3 cellular contexts compared by ENCODE assay signal in the genomic region with DNA sequence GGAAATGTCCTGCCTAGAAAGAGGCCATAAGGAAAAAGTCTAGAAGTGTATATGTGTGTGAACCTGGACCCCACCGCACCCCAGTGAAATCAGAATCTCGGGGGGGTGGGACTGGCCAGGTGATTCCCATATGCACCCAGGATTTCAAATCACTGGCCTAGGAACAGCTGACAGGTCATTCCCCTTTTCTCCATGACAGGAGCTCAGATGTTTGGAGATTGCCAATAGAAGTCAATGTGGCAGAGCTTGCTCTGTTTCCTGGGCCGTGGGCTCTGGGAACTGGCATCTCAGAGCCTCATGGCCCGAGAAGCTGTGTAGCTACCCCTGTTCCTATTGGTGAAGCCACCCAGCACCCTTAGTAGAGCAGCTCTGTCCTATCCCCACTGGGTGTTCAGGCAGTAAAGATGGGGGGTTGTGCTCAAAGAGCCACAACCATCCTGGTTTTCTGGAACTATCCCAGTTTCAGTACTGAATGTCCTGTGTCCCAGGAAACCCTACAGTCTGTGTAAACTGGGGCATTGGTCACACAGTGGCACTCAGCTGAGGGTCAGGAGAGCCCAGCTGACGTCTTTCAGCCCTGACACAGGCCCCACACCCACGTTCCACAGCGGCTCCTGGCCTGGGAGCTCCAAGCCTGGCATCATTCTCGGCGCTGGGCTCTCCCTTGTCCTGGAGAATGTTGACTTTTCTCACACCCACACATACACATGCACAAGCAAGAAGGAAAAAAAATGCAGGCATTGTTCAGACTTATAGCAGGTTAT.
TF ChIP-seq lines count a peak whose summit lies in the region.

No MANE protein-coding gene starts in this region.

TF ChIP-seq in liver, 16 proteins besides CTCF, POLR2A, EP300 and RAD21:
- TF ChIP-seq RXRA (IDR thresholded peaks at IDR 0.05) (peak; percentile 99), GABPA (IDR thresholded peaks at IDR 0.05 in 1 of 2, conservative IDR thresholded peaks at IDR 0.05 in 1 of 2) (peak in 1 of 2 donors; percentile 45), SP1 (IDR thresholded peaks at IDR 0.05) (peak; percentile 100), HNF4A (conservative IDR thresholded peaks at IDR 0.05) (peak; percentile 71 to 83), JUND (IDR thresholded peaks at IDR 0.05) (peak; percentile 79 to 90), FOXA1 (IDR thresholded peaks at IDR 0.05) (peak; percentile 40), EGR1 (IDR thresholded peaks at IDR 0.05; ENCODE audit: low read depth in 2 of 2) (peak; percentile 95 to 97), YY1 (IDR thresholded peaks at IDR 0.05) (peak; percentile 90), TAF1 (conservative IDR thresholded peaks at IDR 0.05) (peak; percentile 24), FOXA2 (IDR thresholded peaks at IDR 0.05) (peak; percentile 86), NR2F2 (IDR thresholded peaks at IDR 0.05) (peak; percentile 66), HNF4G (IDR thresholded peaks at IDR 0.05) (no peak)
- TF ChIP-seq, protein P1, sequence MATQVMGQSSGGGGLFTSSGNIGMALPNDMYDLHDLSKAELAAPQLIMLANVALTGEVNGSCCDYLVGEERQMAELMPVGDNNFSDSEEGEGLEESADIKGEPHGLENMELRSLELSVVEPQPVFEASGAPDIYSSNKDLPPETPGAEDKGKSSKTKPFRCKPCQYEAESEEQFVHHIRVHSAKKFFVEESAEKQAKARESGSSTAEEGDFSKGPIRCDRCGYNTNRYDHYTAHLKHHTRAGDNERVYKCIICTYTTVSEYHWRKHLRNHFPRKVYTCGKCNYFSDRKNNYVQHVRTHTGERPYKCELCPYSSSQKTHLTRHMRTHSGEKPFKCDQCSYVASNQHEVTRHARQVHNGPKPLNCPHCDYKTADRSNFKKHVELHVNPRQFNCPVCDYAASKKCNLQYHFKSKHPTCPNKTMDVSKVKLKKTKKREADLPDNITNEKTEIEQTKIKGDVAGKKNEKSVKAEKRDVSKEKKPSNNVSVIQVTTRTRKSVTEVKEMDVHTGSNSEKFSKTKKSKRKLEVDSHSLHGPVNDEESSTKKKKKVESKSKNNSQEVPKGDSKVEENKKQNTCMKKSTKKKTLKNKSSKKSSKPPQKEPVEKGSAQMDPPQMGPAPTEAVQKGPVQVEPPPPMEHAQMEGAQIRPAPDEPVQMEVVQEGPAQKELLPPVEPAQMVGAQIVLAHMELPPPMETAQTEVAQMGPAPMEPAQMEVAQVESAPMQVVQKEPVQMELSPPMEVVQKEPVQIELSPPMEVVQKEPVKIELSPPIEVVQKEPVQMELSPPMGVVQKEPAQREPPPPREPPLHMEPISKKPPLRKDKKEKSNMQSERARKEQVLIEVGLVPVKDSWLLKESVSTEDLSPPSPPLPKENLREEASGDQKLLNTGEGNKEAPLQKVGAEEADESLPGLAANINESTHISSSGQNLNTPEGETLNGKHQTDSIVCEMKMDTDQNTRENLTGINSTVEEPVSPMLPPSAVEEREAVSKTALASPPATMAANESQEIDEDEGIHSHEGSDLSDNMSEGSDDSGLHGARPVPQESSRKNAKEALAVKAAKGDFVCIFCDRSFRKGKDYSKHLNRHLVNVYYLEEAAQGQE (IDR thresholded peaks at IDR 0.05), result peak; percentile 87
- TF ChIP-seq, protein P2, sequence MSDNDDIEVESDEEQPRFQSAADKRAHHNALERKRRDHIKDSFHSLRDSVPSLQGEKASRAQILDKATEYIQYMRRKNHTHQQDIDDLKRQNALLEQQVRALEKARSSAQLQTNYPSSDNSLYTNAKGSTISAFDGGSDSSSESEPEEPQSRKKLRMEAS (IDR thresholded peaks at IDR 0.05), result peak; percentile 94
- TF ChIP-seq, protein P3, sequence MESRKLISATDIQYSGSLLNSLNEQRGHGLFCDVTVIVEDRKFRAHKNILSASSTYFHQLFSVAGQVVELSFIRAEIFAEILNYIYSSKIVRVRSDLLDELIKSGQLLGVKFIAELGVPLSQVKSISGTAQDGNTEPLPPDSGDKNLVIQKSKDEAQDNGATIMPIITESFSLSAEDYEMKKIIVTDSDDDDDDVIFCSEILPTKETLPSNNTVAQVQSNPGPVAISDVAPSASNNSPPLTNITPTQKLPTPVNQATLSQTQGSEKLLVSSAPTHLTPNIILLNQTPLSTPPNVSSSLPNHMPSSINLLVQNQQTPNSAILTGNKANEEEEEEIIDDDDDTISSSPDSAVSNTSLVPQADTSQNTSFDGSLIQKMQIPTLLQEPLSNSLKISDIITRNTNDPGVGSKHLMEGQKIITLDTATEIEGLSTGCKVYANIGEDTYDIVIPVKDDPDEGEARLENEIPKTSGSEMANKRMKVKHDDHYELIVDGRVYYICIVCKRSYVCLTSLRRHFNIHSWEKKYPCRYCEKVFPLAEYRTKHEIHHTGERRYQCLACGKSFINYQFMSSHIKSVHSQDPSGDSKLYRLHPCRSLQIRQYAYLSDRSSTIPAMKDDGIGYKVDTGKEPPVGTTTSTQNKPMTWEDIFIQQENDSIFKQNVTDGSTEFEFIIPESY (IDR thresholded peaks at IDR 0.05), result peak; percentile 81
- TF ChIP-seq, protein P4, sequence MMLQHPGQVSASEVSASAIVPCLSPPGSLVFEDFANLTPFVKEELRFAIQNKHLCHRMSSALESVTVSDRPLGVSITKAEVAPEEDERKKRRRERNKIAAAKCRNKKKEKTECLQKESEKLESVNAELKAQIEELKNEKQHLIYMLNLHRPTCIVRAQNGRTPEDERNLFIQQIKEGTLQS (IDR thresholded peaks at IDR 0.05), result peak; percentile 46

TF ChIP-seq in HepG2, 621 proteins besides CTCF, POLR2A, EP300 and RAD21:
- TF ChIP-seq ZNF34 (CRISPR knock-in tag; IDR thresholded peaks at IDR 0.05; ENCODE audit: borderline replicate concordance), result no peak
- TF ChIP-seq ZNF121 (CRISPR knock-in tag; IDR thresholded peaks at IDR 0.05), result no peak
- no peak for TF ChIP-seq ZNF138 (CRISPR knock-in tag; IDR thresholded peaks at IDR 0.05; ENCODE audit: low read depth)
- TF ChIP-seq DPF2 (CRISPR knock-in tag; IDR thresholded peaks at IDR 0.05; ENCODE audit: borderline replicate concordance, low read depth), result no peak
- TF ChIP-seq, protein P5, sequence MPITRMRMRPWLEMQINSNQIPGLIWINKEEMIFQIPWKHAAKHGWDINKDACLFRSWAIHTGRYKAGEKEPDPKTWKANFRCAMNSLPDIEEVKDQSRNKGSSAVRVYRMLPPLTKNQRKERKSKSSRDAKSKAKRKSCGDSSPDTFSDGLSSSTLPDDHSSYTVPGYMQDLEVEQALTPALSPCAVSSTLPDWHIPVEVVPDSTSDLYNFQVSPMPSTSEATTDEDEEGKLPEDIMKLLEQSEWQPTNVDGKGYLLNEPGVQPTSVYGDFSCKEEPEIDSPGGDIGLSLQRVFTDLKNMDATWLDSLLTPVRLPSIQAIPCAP (CRISPR knock-in tag; IDR thresholded peaks at IDR 0.05; ENCODE audit: low read depth), result no peak
- TF ChIP-seq MATR3 (CRISPR knock-in tag; IDR thresholded peaks at IDR 0.05), result no peak
- no peak for TF ChIP-seq ZBTB21 (CRISPR knock-in tag; IDR thresholded peaks at IDR 0.05)
- no peak for TF ChIP-seq SMAD1 (CRISPR knock-in tag; IDR thresholded peaks at IDR 0.05; ENCODE audit: borderline replicate concordance, low read depth)
- TF ChIP-seq IKZF1 (IDR thresholded peaks at IDR 0.05), result no peak
- no peak for TF ChIP-seq HHEX (CRISPR knock-in tag; IDR thresholded peaks at IDR 0.05)
- TF ChIP-seq ZNF782 (CRISPR knock-in tag; IDR thresholded peaks at IDR 0.05; ENCODE audit: borderline replicate concordance), result no peak
- TF ChIP-seq, protein P6, sequence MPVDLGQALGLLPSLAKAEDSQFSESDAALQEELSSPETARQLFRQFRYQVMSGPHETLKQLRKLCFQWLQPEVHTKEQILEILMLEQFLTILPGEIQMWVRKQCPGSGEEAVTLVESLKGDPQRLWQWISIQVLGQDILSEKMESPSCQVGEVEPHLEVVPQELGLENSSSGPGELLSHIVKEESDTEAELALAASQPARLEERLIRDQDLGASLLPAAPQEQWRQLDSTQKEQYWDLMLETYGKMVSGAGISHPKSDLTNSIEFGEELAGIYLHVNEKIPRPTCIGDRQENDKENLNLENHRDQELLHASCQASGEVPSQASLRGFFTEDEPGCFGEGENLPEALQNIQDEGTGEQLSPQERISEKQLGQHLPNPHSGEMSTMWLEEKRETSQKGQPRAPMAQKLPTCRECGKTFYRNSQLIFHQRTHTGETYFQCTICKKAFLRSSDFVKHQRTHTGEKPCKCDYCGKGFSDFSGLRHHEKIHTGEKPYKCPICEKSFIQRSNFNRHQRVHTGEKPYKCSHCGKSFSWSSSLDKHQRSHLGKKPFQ (CRISPR knock-in tag; IDR thresholded peaks at IDR 0.05; ENCODE audit: insufficient replicate concordance), result no peak
- TF ChIP-seq, protein P7, sequence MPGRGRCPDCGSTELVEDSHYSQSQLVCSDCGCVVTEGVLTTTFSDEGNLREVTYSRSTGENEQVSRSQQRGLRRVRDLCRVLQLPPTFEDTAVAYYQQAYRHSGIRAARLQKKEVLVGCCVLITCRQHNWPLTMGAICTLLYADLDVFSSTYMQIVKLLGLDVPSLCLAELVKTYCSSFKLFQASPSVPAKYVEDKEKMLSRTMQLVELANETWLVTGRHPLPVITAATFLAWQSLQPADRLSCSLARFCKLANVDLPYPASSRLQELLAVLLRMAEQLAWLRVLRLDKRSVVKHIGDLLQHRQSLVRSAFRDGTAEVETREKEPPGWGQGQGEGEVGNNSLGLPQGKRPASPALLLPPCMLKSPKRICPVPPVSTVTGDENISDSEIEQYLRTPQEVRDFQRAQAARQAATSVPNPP (CRISPR knock-in tag; IDR thresholded peaks at IDR 0.05), result no peak
TF ChIP-seq in HepG2: peak in this region for 0.

TF ChIP-seq in SK-N-SH treated with all-trans-retinoic acid at 6 μM for 48 hours, 23 proteins besides CTCF, POLR2A, EP300 and RAD21:
- TF ChIP-seq, protein P8, sequence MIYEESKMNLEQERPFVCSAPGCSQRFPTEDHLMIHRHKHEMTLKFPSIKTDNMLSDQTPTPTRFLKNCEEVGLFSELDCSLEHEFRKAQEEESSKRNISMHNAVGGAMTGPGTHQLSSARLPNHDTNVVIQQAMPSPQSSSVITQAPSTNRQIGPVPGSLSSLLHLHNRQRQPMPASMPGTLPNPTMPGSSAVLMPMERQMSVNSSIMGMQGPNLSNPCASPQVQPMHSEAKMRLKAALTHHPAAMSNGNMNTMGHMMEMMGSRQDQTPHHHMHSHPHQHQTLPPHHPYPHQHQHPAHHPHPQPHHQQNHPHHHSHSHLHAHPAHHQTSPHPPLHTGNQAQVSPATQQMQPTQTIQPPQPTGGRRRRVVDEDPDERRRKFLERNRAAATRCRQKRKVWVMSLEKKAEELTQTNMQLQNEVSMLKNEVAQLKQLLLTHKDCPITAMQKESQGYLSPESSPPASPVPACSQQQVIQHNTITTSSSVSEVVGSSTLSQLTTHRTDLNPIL (CRISPR knock-in tag; IDR thresholded peaks at IDR 0.05; ENCODE audit: low read depth), result no peak
- TF ChIP-seq ZNF565 (CRISPR knock-in tag; conservative IDR thresholded peaks at IDR 0.05; ENCODE audit: low read depth) (no peak), OSR1 (CRISPR knock-in tag; IDR thresholded peaks at IDR 0.05) (no peak), BACH2 (CRISPR knock-in tag; IDR thresholded peaks at IDR 0.05; ENCODE audit: borderline replicate concordance) (no peak), RARB (CRISPR knock-in tag; IDR thresholded peaks at IDR 0.05) (no peak), ARNTL (CRISPR knock-in tag; IDR thresholded peaks at IDR 0.05; ENCODE audit: borderline replicate concordance, low read depth) (no peak), CSDC2 (CRISPR knock-in tag; IDR thresholded peaks at IDR 0.05) (no peak), ESRRG (CRISPR knock-in tag; IDR thresholded peaks at IDR 0.05) (no peak), SNAI2 (CRISPR knock-in tag; IDR thresholded peaks at IDR 0.05) (no peak), PPARA (CRISPR knock-in tag; IDR thresholded peaks at IDR 0.05; ENCODE audit: borderline replicate concordance) (no peak), ZNF70 (CRISPR knock-in tag; IDR thresholded peaks at IDR 0.05) (no peak), ZFP3 (CRISPR knock-in tag; IDR thresholded peaks at IDR 0.05) (no peak), TOX (CRISPR knock-in tag; IDR thresholded peaks at IDR 0.05; ENCODE audit: borderline replicate concordance) (no peak)
- TF ChIP-seq, protein P9, sequence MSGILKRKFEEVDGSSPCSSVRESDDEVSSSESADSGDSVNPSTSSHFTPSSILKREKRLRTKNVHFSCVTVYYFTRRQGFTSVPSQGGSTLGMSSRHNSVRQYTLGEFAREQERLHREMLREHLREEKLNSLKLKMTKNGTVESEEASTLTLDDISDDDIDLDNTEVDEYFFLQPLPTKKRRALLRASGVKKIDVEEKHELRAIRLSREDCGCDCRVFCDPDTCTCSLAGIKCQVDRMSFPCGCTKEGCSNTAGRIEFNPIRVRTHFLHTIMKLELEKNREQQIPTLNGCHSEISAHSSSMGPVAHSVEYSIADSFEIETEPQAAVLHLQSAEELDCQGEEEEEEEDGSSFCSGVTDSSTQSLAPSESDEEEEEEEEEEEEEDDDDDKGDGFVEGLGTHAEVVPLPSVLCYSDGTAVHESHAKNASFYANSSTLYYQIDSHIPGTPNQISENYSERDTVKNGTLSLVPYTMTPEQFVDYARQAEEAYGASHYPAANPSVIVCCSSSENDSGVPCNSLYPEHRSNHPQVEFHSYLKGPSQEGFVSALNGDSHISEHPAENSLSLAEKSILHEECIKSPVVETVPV (CRISPR knock-in tag; IDR thresholded peaks at IDR 0.05), result no peak
- TF ChIP-seq, protein P10, sequence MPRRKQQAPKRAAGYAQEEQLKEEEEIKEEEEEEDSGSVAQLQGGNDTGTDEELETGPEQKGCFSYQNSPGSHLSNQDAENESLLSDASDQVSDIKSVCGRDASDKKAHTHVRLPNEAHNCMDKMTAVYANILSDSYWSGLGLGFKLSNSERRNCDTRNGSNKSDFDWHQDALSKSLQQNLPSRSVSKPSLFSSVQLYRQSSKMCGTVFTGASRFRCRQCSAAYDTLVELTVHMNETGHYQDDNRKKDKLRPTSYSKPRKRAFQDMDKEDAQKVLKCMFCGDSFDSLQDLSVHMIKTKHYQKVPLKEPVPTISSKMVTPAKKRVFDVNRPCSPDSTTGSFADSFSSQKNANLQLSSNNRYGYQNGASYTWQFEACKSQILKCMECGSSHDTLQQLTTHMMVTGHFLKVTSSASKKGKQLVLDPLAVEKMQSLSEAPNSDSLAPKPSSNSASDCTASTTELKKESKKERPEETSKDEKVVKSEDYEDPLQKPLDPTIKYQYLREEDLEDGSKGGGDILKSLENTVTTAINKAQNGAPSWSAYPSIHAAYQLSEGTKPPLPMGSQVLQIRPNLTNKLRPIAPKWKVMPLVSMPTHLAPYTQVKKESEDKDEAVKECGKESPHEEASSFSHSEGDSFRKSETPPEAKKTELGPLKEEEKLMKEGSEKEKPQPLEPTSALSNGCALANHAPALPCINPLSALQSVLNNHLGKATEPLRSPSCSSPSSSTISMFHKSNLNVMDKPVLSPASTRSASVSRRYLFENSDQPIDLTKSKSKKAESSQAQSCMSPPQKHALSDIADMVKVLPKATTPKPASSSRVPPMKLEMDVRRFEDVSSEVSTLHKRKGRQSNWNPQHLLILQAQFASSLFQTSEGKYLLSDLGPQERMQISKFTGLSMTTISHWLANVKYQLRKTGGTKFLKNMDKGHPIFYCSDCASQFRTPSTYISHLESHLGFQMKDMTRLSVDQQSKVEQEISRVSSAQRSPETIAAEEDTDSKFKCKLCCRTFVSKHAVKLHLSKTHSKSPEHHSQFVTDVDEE (CRISPR knock-in tag; IDR thresholded peaks at IDR 0.05), result no peak
- TF ChIP-seq, protein P11, sequence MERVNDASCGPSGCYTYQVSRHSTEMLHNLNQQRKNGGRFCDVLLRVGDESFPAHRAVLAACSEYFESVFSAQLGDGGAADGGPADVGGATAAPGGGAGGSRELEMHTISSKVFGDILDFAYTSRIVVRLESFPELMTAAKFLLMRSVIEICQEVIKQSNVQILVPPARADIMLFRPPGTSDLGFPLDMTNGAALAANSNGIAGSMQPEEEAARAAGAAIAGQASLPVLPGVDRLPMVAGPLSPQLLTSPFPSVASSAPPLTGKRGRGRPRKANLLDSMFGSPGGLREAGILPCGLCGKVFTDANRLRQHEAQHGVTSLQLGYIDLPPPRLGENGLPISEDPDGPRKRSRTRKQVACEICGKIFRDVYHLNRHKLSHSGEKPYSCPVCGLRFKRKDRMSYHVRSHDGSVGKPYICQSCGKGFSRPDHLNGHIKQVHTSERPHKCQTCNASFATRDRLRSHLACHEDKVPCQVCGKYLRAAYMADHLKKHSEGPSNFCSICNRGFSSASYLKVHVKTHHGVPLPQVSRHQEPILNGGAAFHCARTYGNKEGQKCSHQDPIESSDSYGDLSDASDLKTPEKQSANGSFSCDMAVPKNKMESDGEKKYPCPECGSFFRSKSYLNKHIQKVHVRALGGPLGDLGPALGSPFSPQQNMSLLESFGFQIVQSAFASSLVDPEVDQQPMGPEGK (CRISPR knock-in tag; IDR thresholded peaks at IDR 0.05; ENCODE audit: borderline replicate concordance), result no peak
